ENCODE assay signal across 18 cellular contexts in genomic region chr4:7868892-7869471, GRCh38.
A peak's percentile ranks its signal among the peaks of the same experiment; 100 is the strongest.
DNase-seq lines count a peak whose midpoint lies in the region; ATAC-seq, FAIRE-seq and TF ChIP-seq lines count a peak whose summit lies in the region.
"Had no signal": no experiment of that assay in that cellular context is flagged by ENCODE, and none has a peak within 500 bp of the region (broad histone marks: within the 10 kb centered on the region; RNA-seq: fewer than 3 reads in every experiment).

No MANE protein-coding gene starts in this region.

- peaks cover 43% of the 10 kb centered on the region for H3K36me3 Mint-ChIP-seq in activated T-cell treated with anti-CD3 and anti-CD28 coated beads, Interleukin-2, amount 50 U/mL, for 24 hours (ENCODE audit: low read depth)
- peaks cover 18% of the 10 kb centered on the region for H3K36me3 Mint-ChIP-seq in activated naive CD8-positive, alpha-beta T cell treated with anti-CD3 and anti-CD28 coated beads for 36 hours
- peaks cover 5% of the 10 kb centered on the region for H3K36me3 Mint-ChIP-seq in natural killer cell treated with Interleukin-12 subunit alpha and Interleukin-12 subunit beta and Interleukin-15 and Interleukin-18, amount 100 ng/mL, for 72 hours

- FAIRE-seq in pancreas (lab: Jason Lieb, UNC) = no peak
- FAIRE-seq: GM12892 had no signal

- no peak for ATAC-seq in PC-3
- ATAC-seq in natural killer cell treated with Interleukin-12 subunit alpha and Interleukin-12 subunit beta and Interleukin-15 and Interleukin-18, amount 100 ng/mL, for 72 hours = peak in 1 of 2 donors; percentile 64
- ATAC-seq in pancreas = no peak

- no peaks in the 10 kb centered on the region for H3K27me3 ChIP-seq in PC-3 (ENCODE audit: low read length)
- H3K27me3 ChIP-seq in pancreas = no peaks in the 10 kb centered on the region
- H3K27me3 ChIP-seq: uterus had no signal

- H2AFZ ChIP-seq in PC-3 (ENCODE audit: low read length) = no peak overlapping the region

- peaks cover 90% of the 10 kb centered on the region for H3K79me2 ChIP-seq in PC-3 (ENCODE audit: low read length)

- CTCF ChIA-PET in PC-3 (lab: Charles Lee) = no interaction called here

- H3K27ac Mint-ChIP-seq in activated T-cell treated with anti-CD3 and anti-CD28 coated beads, Interleukin-2, amount 50 U/mL, for 24 hours = peak overlapping the region; percentile 85
- H3K27ac Mint-ChIP-seq in activated naive CD8-positive, alpha-beta T cell treated with anti-CD3 and anti-CD28 coated beads for 36 hours = peak overlapping the region; percentile 85
- H3K27ac Mint-ChIP-seq in natural killer cell treated with Interleukin-12 subunit alpha and Interleukin-12 subunit beta and Interleukin-15 and Interleukin-18, amount 100 ng/mL, for 72 hours = peak overlapping the region; percentile 57 to 87

- H3K27ac ChIP-seq in PC-3 (ENCODE audit: low read length) = peak overlapping the region; percentile 83; the same call in 1 of the 2 replicates
- H3K27ac ChIP-seq in pancreas = no peak overlapping the region
- H3K27ac ChIP-seq: uterus had no signal

- no TSS peak for BruUV-seq in PC-3 (replicated peaks; lab: Mats Ljungman, UMichigan)

- H3K9me3 Mint-ChIP-seq in activated T-cell treated with anti-CD3 and anti-CD28 coated beads, Interleukin-2, amount 50 U/mL, for 24 hours = peaks cover 3% of the 10 kb centered on the region
- peaks cover 9% of the 10 kb centered on the region for H3K9me3 Mint-ChIP-seq in activated naive CD8-positive, alpha-beta T cell treated with anti-CD3 and anti-CD28 coated beads for 36 hours
- peaks cover 4% of the 10 kb centered on the region for H3K9me3 Mint-ChIP-seq in natural killer cell treated with Interleukin-12 subunit alpha and Interleukin-12 subunit beta and Interleukin-15 and Interleukin-18, amount 100 ng/mL, for 72 hours

- no peak overlapping the region for H3K4me2 ChIP-seq in PC-3 (ENCODE audit: low read length)

- no peaks in the 10 kb centered on the region for H3K27me3 Mint-ChIP-seq in activated T-cell treated with anti-CD3 and anti-CD28 coated beads, Interleukin-2, amount 50 U/mL, for 24 hours
- no peaks in the 10 kb centered on the region for H3K27me3 Mint-ChIP-seq in activated naive CD8-positive, alpha-beta T cell treated with anti-CD3 and anti-CD28 coated beads for 36 hours
- H3K27me3 Mint-ChIP-seq in natural killer cell treated with Interleukin-12 subunit alpha and Interleukin-12 subunit beta and Interleukin-15 and Interleukin-18, amount 100 ng/mL, for 72 hours = peaks cover 2 to 3% of the 10 kb centered on the region in 2 donors

- H3F3A ChIP-seq in PC-3 (ENCODE audit: low read length, unreplicated experiment) = no peaks in the 10 kb centered on the region

- TF ChIP-seq CTCF in PC-3 (conservative IDR thresholded peaks at IDR 0.05; ENCODE audit: low read depth, low read length) (no peak), pancreas (IDR thresholded peaks at IDR 0.05) (no peak)

- H3K9ac ChIP-seq in PC-3 (ENCODE audit: low read length) = no peak overlapping the region

- intact Hi-C loops in PC-3 (cut with micrococcal nuclease) (no loop called here), pancreas (cut with DNase I) (no loop called here)

- H3K36me3 ChIP-seq in PC-3 (ENCODE audit: low read depth, low read length) (peaks cover 46% of the 10 kb centered on the region), pancreas (no peaks in the 10 kb centered on the region)
- H3K36me3 ChIP-seq: uterus had no signal

- no peak overlapping the region for H3K4me3 Mint-ChIP-seq in activated T-cell treated with anti-CD3 and anti-CD28 coated beads, Interleukin-2, amount 50 U/mL, for 24 hours
- H3K4me3 Mint-ChIP-seq in activated naive CD8-positive, alpha-beta T cell treated with anti-CD3 and anti-CD28 coated beads for 36 hours = no peak overlapping the region
- peak overlapping the region; percentile 1 for H3K4me3 Mint-ChIP-seq in natural killer cell treated with Interleukin-12 subunit alpha and Interleukin-12 subunit beta and Interleukin-15 and Interleukin-18, amount 100 ng/mL, for 72 hours

- H3K9me2 ChIP-seq in PC-3 (replicated peaks; ENCODE audit: low read length) = no peaks in the 10 kb centered on the region

- DNase-seq in activated T-cell treated with anti-CD3 and anti-CD28 coated beads, Interleukin-2, amount 50 U/mL, for 24 hours = no peak
- DNase-seq in activated T-cell treated with anti-CD3 and anti-CD28 coated beads, Interleukin-2, amount 50 U/mL, for 1 hour = no peak
- DNase-seq in PC-3 (no peak), pancreas (no peak), pons (ENCODE audit: low spot score) (no peak)
- DNase-seq in activated naive CD8-positive, alpha-beta T cell treated with anti-CD3 and anti-CD28 coated beads for 36 hours = no peak
- no peak for DNase-seq in natural killer cell treated with Interleukin-12 subunit alpha and Interleukin-12 subunit beta and Interleukin-15 and Interleukin-18, amount 100 ng/mL, for 72 hours (ENCODE audit: low spot score)
- DNase-seq in stimulated activated CD4-positive, alpha-beta T cell treated with anti-CD3 and anti-CD28 coated beads, Interleukin-1b, Interleukin-23, amount 100 ng/mL, for 48 hours = no peak
- DNase-seq: activated CD4-positive, CD25-positive, alpha-beta regulatory T cell; Calu3; erythroblast; GF-D8; GOT3; Karpas-422; NCI-H2171; NCI-H748 treated with DMSO at 0.1 percent for 48 hours; uterus had no signal

- peaks cover 31% of the 10 kb centered on the region for H3K4me1 Mint-ChIP-seq in activated T-cell treated with anti-CD3 and anti-CD28 coated beads, Interleukin-2, amount 50 U/mL, for 24 hours (ENCODE audit: low read depth)
- peaks cover 10% of the 10 kb centered on the region for H3K4me1 Mint-ChIP-seq in activated naive CD8-positive, alpha-beta T cell treated with anti-CD3 and anti-CD28 coated beads for 36 hours
- peaks cover 9 to 19% of the 10 kb centered on the region in 2 donors for H3K4me1 Mint-ChIP-seq in natural killer cell treated with Interleukin-12 subunit alpha and Interleukin-12 subunit beta and Interleukin-15 and Interleukin-18, amount 100 ng/mL, for 72 hours (ENCODE audit: low read depth in 2 of 2)

- H3K9me3 ChIP-seq in PC-3 (ENCODE audit: low read length) = no peaks in the 10 kb centered on the region
- no peaks in the 10 kb centered on the region for H3K9me3 ChIP-seq in pancreas
- H3K9me3 ChIP-seq: uterus had no signal

- no peaks in the 10 kb centered on the region for H4K20me1 ChIP-seq in PC-3 (ENCODE audit: low read length)

- WGBS in pancreas, 2 donors = 97% methylated on average over 4 of the region's 4 CpGs

- H3K4me1 ChIP-seq in PC-3 (ENCODE audit: insufficient read depth, low read length) = peaks cover 38% of the 10 kb centered on the region
- peaks cover 0 to 5% (median 4%) of the 10 kb centered on the region in 3 donors for H3K4me1 ChIP-seq in pancreas
- H3K4me1 ChIP-seq: uterus had no signal

- POLR2A ChIA-PET in PC-3 (lab: Charles Lee; ENCODE audit: unreplicated experiment) = no interaction called here

- no peak overlapping the region for H3K4me3 ChIP-seq in PC-3 (ENCODE audit: low read length)
- H3K4me3 ChIP-seq in pancreas = no peak overlapping the region
- H3K4me3 ChIP-seq: uterus had no signal
